1 cellular context compared by ENCODE assay signal in the genomic region with DNA sequence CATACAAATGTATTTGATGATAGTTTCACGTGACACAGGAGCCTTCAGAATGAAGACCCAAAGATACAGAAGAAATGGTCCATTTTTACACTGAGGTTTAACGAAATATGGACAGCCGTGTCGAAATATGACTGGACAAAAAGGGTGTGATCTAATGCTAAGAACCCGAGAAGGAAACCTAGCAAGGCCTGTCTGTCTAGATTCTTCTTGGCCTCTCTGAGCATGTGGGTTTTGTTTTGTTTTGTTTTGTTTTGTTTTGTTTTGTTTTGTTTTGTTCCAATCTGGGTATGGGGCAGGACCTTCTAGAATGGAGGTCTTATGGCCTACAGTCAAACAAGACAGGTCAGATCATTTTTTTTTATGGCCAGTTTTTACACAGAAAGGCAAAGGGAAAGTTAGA.
TF ChIP-seq lines count a peak whose summit lies in the region.

No MANE protein-coding gene starts in this region.

TF ChIP-seq in HepG2, 621 proteins besides CTCF, POLR2A, EP300 and RAD21:
- no peak for TF ChIP-seq ZFP36 (IDR thresholded peaks at IDR 0.05; ENCODE audit: borderline replicate concordance, low read depth, low read length, partially characterized antibody)
- no peak for TF ChIP-seq FOXK1 (CRISPR knock-in tag; IDR thresholded peaks at IDR 0.05; ENCODE audit: borderline replicate concordance, low read depth)
- no peak for TF ChIP-seq ZNF383 (CRISPR knock-in tag; IDR thresholded peaks at IDR 0.05; ENCODE audit: borderline replicate concordance)
- 0 out of 2 replicates have a peak, but pooled peaks have one; percentile 15 for TF ChIP-seq ARID2 (CRISPR knock-in tag; IDR thresholded peaks at IDR 0.05; ENCODE audit: borderline replicate concordance)
- TF ChIP-seq, protein P1, sequence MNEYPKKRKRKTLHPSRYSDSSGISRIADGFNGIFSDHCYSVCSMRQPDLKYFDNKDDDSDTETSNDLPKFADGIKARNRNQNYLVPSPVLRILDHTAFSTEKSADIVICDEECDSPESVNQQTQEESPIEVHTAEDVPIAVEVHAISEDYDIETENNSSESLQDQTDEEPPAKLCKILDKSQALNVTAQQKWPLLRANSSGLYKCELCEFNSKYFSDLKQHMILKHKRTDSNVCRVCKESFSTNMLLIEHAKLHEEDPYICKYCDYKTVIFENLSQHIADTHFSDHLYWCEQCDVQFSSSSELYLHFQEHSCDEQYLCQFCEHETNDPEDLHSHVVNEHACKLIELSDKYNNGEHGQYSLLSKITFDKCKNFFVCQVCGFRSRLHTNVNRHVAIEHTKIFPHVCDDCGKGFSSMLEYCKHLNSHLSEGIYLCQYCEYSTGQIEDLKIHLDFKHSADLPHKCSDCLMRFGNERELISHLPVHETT (CRISPR knock-in tag; conservative IDR thresholded peaks at IDR 0.05): no peak
- TF ChIP-seq ZSCAN21 (CRISPR knock-in tag; IDR thresholded peaks at IDR 0.05; ENCODE audit: borderline replicate concordance): no peak
